Comparison of ENCODE assay signal across 6 cellular contexts in the genomic region with DNA sequence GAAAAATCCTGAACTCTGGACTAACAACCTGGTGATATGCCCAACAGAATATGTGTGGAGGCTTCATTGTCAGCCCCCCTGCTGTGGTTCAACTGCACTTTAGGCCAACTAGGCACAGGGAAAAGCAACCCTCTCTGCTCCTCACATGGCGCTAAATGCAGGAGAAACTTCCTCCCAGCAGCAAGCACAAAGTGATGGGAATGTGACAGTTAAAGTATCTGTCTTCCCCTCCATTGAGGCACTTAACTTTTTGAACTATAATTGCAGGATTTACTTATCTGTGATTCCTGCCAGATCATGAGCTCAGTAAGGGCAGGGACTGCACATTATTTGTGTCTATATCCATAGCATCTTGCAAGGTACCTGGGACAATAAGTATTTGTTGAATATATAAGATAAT.
"Had no signal": no experiment of that assay in that cellular context is flagged by ENCODE, and none has a peak within 500 bp of the region (broad histone marks: within the 10 kb centered on the region; RNA-seq: fewer than 3 reads in every experiment).

No MANE protein-coding gene starts in this region.

- DNase-seq: IMR-90, KBM-7 had no signal

- H3K27me3 Mint-ChIP-seq: IgD-negative memory B cell had no signal

- H3K27ac Mint-ChIP-seq: IgD-negative memory B cell had no signal

- ATAC-seq: HepG2, K562 had no signal

- H3K4me3 Mint-ChIP-seq: IgD-negative memory B cell had no signal

- H3K4me3 ChIP-seq: K562 had no signal

- H3K4me1 Mint-ChIP-seq: IgD-negative memory B cell had no signal

- H3K27ac ChIP-seq: HL-60 had no signal

- H3K36me3 Mint-ChIP-seq: IgD-negative memory B cell had no signal
